Comparison of ENCODE assay signal across 25 cellular contexts in the genomic region with DNA sequence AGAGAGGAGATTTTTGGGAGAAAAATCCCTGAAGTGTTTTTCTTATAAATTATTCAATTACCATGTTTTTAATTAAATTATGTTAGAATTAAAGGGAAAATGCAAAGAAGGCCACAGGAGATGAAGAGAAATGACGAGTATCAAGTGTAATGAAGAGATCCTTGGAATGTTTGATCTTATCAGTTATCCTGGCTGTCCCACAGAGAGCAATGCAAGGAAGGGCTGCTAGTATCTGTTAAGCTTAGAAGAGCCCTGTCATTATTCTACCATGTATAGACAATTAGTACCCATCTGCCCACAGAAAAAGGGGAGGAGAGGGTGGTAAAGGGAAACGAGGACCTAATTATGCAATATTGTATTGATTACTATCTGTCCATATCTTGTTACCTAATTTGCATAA.
"Had no signal": no experiment of that assay in that cellular context is flagged by ENCODE, and none has a peak within 500 bp of the region (broad histone marks: within the 10 kb centered on the region; RNA-seq: fewer than 3 reads in every experiment).

No MANE protein-coding gene starts in this region.

- H3K36me3 ChIP-seq: colonic mucosa, gastrocnemius medialis, heart left ventricle, left lung, ovary, suprapubic skin had no signal

- H3K27me3 Mint-ChIP-seq: dendritic cell treated with granulocyte-macrophage colony-stimulating factor and Interleukin-4, amounts not matched to agents 40 ng/mL and 50 ng/mL, for 4 days; stimulated activated naive CD8-positive, alpha-beta T cell treated with anti-CD3 and anti-CD28 coated beads, Interleukin-15, amount 100 ng/mL, for 72 hours; type B pancreatic cell had no signal

- H3K27ac Mint-ChIP-seq: dendritic cell treated with granulocyte-macrophage colony-stimulating factor and Interleukin-4, amounts not matched to agents 40 ng/mL and 50 ng/mL, for 4 days; endodermal cell; natural killer cell; stimulated activated naive CD8-positive, alpha-beta T cell treated with anti-CD3 and anti-CD28 coated beads, Interleukin-15, amount 100 ng/mL, for 72 hours; type B pancreatic cell had no signal

- H3K9me3 ChIP-seq: colonic mucosa, gastrocnemius medialis, left lung, ovary, psoas muscle, spleen, suprapubic skin had no signal

- ATAC-seq: esophagus mucosa; gastrocnemius medialis; heart left ventricle; left cardiac atrium; left lung; natural killer cell; psoas muscle; right cardiac atrium; stimulated activated naive CD8-positive, alpha-beta T cell treated with anti-CD3 and anti-CD28 coated beads, Interleukin-15, amount 100 ng/mL, for 72 hours had no signal

- H3K9me3 Mint-ChIP-seq: dendritic cell treated with granulocyte-macrophage colony-stimulating factor and Interleukin-4, amounts not matched to agents 40 ng/mL and 50 ng/mL, for 4 days; natural killer cell; stimulated activated naive CD8-positive, alpha-beta T cell treated with anti-CD3 and anti-CD28 coated beads, Interleukin-15, amount 100 ng/mL, for 72 hours; type B pancreatic cell had no signal

- H3K4me1 ChIP-seq: colonic mucosa, gastrocnemius medialis, heart left ventricle, left lung, psoas muscle, spleen, suprapubic skin had no signal

- H3K4me1 Mint-ChIP-seq: natural killer cell; stimulated activated naive CD8-positive, alpha-beta T cell treated with anti-CD3 and anti-CD28 coated beads, Interleukin-15, amount 100 ng/mL, for 72 hours had no signal

- DNase-seq: colonic mucosa; effector CD8-positive, alpha-beta T cell; endodermal cell; foreskin fibroblast; gastrocnemius medialis; heart left ventricle; left cardiac atrium; left lung; natural killer cell; occipital lobe; ovary; posterior cingulate gyrus; psoas muscle; right cardiac atrium; spleen; stimulated activated CD4-positive, alpha-beta T cell treated with anti-CD3 and anti-CD28 coated beads, Interleukin-2, amount 100 ng/mL, for 48 hours; stimulated activated naive CD4-positive, alpha-beta T cell; stimulated activated naive CD8-positive, alpha-beta T cell treated with anti-CD3 and anti-CD28 coated beads, Interleukin-15, amount 100 ng/mL, for 72 hours had no signal

- H3K4me3 Mint-ChIP-seq: dendritic cell treated with granulocyte-macrophage colony-stimulating factor and Interleukin-4, amounts not matched to agents 40 ng/mL and 50 ng/mL, for 4 days; endodermal cell; natural killer cell; stimulated activated naive CD8-positive, alpha-beta T cell treated with anti-CD3 and anti-CD28 coated beads, Interleukin-15, amount 100 ng/mL, for 72 hours; type B pancreatic cell had no signal

- H3K36me3 Mint-ChIP-seq: natural killer cell, type B pancreatic cell had no signal

- H3K27me3 ChIP-seq: colonic mucosa, gastrocnemius medialis, heart left ventricle, hepatocyte, left lung, ovary, spleen, suprapubic skin had no signal

- H3K4me3 ChIP-seq: colonic mucosa, gastrocnemius medialis, heart left ventricle, hepatocyte, left lung, ovary, psoas muscle, skin epidermis, spleen, suprapubic skin had no signal

- H3K27ac ChIP-seq: colonic mucosa, epithelial cell of prostate, gastrocnemius medialis, heart left ventricle, hepatocyte, left lung, ovary, psoas muscle, skin epidermis, spleen, suprapubic skin had no signal
